Comparison of ENCODE assay signal across 19 cellular contexts in genomic region chr11:74282421-74282820, GRCh38. TPM values are rescaled to one million over a fixed set of nuclear protein-coding genes. Genes with fewer than 3 reads are reported as not detected.
DNase-seq lines count a peak whose midpoint lies in the region; ATAC-seq, FAIRE-seq and TF ChIP-seq lines count a peak whose summit lies in the region.
"Had no signal": no experiment of that assay in that cellular context is flagged by ENCODE, and none has a peak within 500 bp of the region (broad histone marks: within the 10 kb centered on the region; RNA-seq: fewer than 3 reads in every experiment).

No MANE protein-coding gene starts in this region.

- TF ChIP-seq CTCF in A549 (IDR thresholded peaks at IDR 0.05) (no peak), lung (IDR thresholded peaks at IDR 0.05; ENCODE audit: control extremely low read depth, extremely low read depth) (no peak), Peyer's patch (IDR thresholded peaks at IDR 0.05) (no peak)

- TF ChIP-seq RAD21 in A549 (conservative IDR thresholded peaks at IDR 0.05 in 1 of 2, IDR thresholded peaks at IDR 0.05 in 1 of 2): no peak

- CTCF ChIA-PET in A549 (lab: Yijun Ruan, JAX): interaction anchor here (0.9 to 2.5 kb wide), 2 partner anchors 26 to 39 kb away, joined by 3 to 10 read pairs; no protein-coding TSS in a partner anchor

- no peak for FAIRE-seq in A549 (lab: Jason Lieb, UNC)

- ATAC-seq in A549 (no peak), lung (ENCODE audit: insufficient read depth, low FRiP score) (peak; percentile 20), GM18870 (IDR thresholded peaks at IDR 0.05; ENCODE audit: unreplicated experiment) (no peak)

- no peak for TF ChIP-seq POLR2A in A549 (IDR thresholded peaks at IDR 0.05; ENCODE audit: low read length)
- no peak for TF ChIP-seq POLR2A in Peyer's patch (IDR thresholded peaks at IDR 0.05)

- WGBS in A549 (ENCODE audit: missing lambda C conversion rate): 91% methylated on average over 3 of the region's 3 CpGs
- WGBS in lung, 2 donors: 70 to 72% methylated on average over 3 of the region's 3 CpGs

- peak overlapping the region; percentile 96 to 97 for H3K27ac ChIP-seq in A549
- H3K27ac ChIP-seq in lung (ENCODE audit: low read depth in 1 of 2, low read length in 1 of 2): no peak overlapping the region
- H3K27ac ChIP-seq in Peyer's patch: no peak overlapping the region

- H3K36me3 ChIP-seq in lung (ENCODE audit: control insufficient read depth in 2 of 2, insufficient read depth in 2 of 2, low read length in 2 of 2) (no peaks in the 10 kb centered on the region), Peyer's patch (no peaks in the 10 kb centered on the region)

- H3K9me3 ChIP-seq in A549 (no peaks in the 10 kb centered on the region), lung (ENCODE audit: control insufficient read depth in 2 of 2, insufficient read depth in 1 of 2, low read length in 1 of 2) (no peaks in the 10 kb centered on the region), Peyer's patch (no peaks in the 10 kb centered on the region)
- H3K9me3 ChIP-seq: SK-N-SH had no signal

- H3K4me2 ChIP-seq in A549: no peak overlapping the region
- H3K4me2 ChIP-seq: SK-N-SH had no signal

- POLR2A ChIA-PET in A549 (lab: Yijun Ruan, JAX): no interaction called here

- DNase-seq in A549 (ENCODE audit: low read depth in 1 of 2, low spot score in 1 of 2): no peak
- DNase-seq in DMS79 (lab: John Stamatoyannopoulos, UW): peak; percentile 81
- peak; percentile 56 for DNase-seq in NCI-H2029 treated with DMSO at 0.1 percent for 48 hours (lab: John Stamatoyannopoulos, UW)
- DNase-seq in lung (ENCODE audit: low spot score): peak; percentile 50
- no peak for DNase-seq in activated T-cell treated with anti-CD3 and anti-CD28 coated beads for 4 hours
- no peak for DNase-seq in Peyer's patch
- DNase-seq: C1 segment of cervical spinal cord; CD4-positive, alpha-beta memory T cell; H7; Karpas-422; NCI-H1092; NCI-H1417 treated with DMSO at 0.1 percent for 48 hours; NCI-H1694 treated with DMSO at 0.1 percent for 48 hours; NCI-H2171 treated with DMSO at 0.1 percent for 48 hours; NCI-H526 treated with DMSO at 0.1 percent for 48 hours; SK-N-SH; SW 1271 had no signal

- H3K4me3 ChIP-seq in A549 (no peak overlapping the region), lung (no peak overlapping the region), Peyer's patch (no peak overlapping the region)

- TF ChIP-seq EP300 in A549 (IDR thresholded peaks at IDR 0.05): no peak

- H3K4me1 ChIP-seq in A549 (peaks cover 84% of the 10 kb centered on the region), lung (ENCODE audit: control insufficient read depth in 2 of 2, insufficient read depth in 2 of 2, low read length in 2 of 2) (peaks cover 0 to 5% of the 10 kb centered on the region in 2 donors), Peyer's patch (no peaks in the 10 kb centered on the region)

- H3K27me3 ChIP-seq in lung (ENCODE audit: control insufficient read depth, insufficient read depth): no peaks in the 10 kb centered on the region
- H3K27me3 ChIP-seq in Peyer's patch: no peaks in the 10 kb centered on the region

TF ChIP-seq in A549, 52 proteins besides CTCF, POLR2A, EP300 and RAD21:
- TF ChIP-seq JUNB (IDR thresholded peaks at IDR 0.05) (no peak), USF2 (IDR thresholded peaks at IDR 0.05) (no peak), RCOR1 (IDR thresholded peaks at IDR 0.05; ENCODE audit: low read depth, low read length) (no peak), TP53 (CRISPR knock-in tag; IDR thresholded peaks at IDR 0.05) (no peak), ESRRA (IDR thresholded peaks at IDR 0.05; ENCODE audit: borderline replicate concordance, low read length) (no peak), HES2 (IDR thresholded peaks at IDR 0.05) (no peak), KDM5A (IDR thresholded peaks at IDR 0.05) (no peak), GATA3 (IDR thresholded peaks at IDR 0.05; ENCODE audit: borderline replicate concordance) (no peak), NFE2L2 (conservative IDR thresholded peaks at IDR 0.05; ENCODE audit: low read length) (no peak)

RNA-seq across cellular contexts. Expression of gene P4HA3, which starts 29.0 kb away (rescaled TPM):
- polyA plus RNA-seq in A549 (2011; rRNA removed) (50.4 and 58.5 TPM in 2 replicates), A549 (2017; fragmentation: RNase III; extraction: RNeasy Plus Mini Kit Qiagen cat#74134 plus additional on column Dnase treatment) (32.3 to 53.1 TPM (median 48.1 TPM) in 3 replicates), lung (1 to 10 TPM in 1 of 2 donors, under 1 TPM in 1; 0.89 to 1.1 TPM)
- 24.8 and 28.3 TPM in 2 replicates for polyA plus RNA-seq in A549 (2012; cell fraction: cytosol; rRNA removed)
- 31.4 and 44.4 TPM in 2 replicates for polyA plus RNA-seq in A549 (2012; cell fraction: nucleus; rRNA removed)
- 24.5 and 33.6 TPM in 2 replicates for polyA minus RNA-seq in A549 (2011; rRNA and poly(A)+ RNA removed)
- total RNA-seq in lung (1 to 10 TPM in 1 of 2 donors, under 1 TPM in 1; 0.40 to 3.3 TPM), Peyer's patch (not detected)
- total RNA-seq: CD4-positive, alpha-beta memory T cell; HT-29 had no signal
- polyA plus RNA-seq: CD4-positive, alpha-beta memory T cell had no signal

Comparison
In these comparisons a context has a peak if more than half of its experiments do, and no peak if none do; other contexts are left out.
1. DNase-seq: peak in DMS79 (single experiment), NCI-H2029 treated with DMSO at 0.1 percent for 48 hours (single experiment) and lung (single experiment); none in A549 (0 of 2), activated T-cell treated with anti-CD3 and anti-CD28 coated beads for 4 hours (single experiment) and Peyer's patch (0 of 3).
2. H3K27ac ChIP-seq: peak in A549 (2 of 2); none in lung (0 of 2) and Peyer's patch (0 of 4).